In genomic region chr14:68399971-68400370, GRCh38 we compare ENCODE assay signal across 1 cellular context.
TF ChIP-seq lines count a peak whose summit lies in the region.

No MANE protein-coding gene starts in this region.

TF ChIP-seq in K562, 482 proteins besides CTCF, POLR2A, EP300 and RAD21 (continued from another document):
- TF ChIP-seq, protein P1, sequence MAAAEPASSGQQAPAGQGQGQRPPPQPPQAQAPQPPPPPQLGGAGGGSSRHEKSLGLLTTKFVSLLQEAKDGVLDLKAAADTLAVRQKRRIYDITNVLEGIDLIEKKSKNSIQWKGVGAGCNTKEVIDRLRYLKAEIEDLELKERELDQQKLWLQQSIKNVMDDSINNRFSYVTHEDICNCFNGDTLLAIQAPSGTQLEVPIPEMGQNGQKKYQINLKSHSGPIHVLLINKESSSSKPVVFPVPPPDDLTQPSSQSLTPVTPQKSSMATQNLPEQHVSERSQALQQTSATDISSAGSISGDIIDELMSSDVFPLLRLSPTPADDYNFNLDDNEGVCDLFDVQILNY (CRISPR knock-in tag; IDR thresholded peaks at IDR 0.05), result no peak
- TF ChIP-seq SMAD4 (CRISPR knock-in tag; conservative IDR thresholded peaks at IDR 0.05), result 0 out of 2 replicates have a peak, but pooled peaks have one; percentile 13
